In genomic region chr9:122263699-122264349, GRCh38 we compare ENCODE assay signal across 8 cellular contexts. TPM values are rescaled to one million over a fixed set of nuclear protein-coding genes. Genes with fewer than 3 reads are reported as not detected.
A peak's percentile ranks its signal among the peaks of the same experiment; 100 is the strongest.
DNase-seq lines count a peak whose midpoint lies in the region; ATAC-seq and TF ChIP-seq lines count a peak whose summit lies in the region.

No MANE protein-coding gene starts in this region.

- no peaks in the 10 kb centered on the region for H3K9me3 ChIP-seq in SK-N-SH
- H3K9me3 ChIP-seq in left ventricle myocardium inferior (replicated peaks) = no peaks in the 10 kb centered on the region
- H3K9me3 ChIP-seq in skeletal muscle satellite cell (replicated peaks; ENCODE audit: low read length) = no peaks in the 10 kb centered on the region

- H3K36me3 Mint-ChIP-seq in WTC11 = peaks cover 15% of the 10 kb centered on the region

- H3K27me3 Mint-ChIP-seq in WTC11 (ENCODE audit: low read depth) = no peaks in the 10 kb centered on the region

- CTCF ChIA-PET in SK-N-SH (lab: Yijun Ruan, JAX) (interaction anchor here (0.6 to 3.1 kb wide), 5 partner anchors 87 to 291 kb away, joined by 3 to 12 read pairs (median 7); no protein-coding TSS in a partner anchor), WTC11 (lab: Charles Lee) (interaction anchor here (1.2 to 2.5 kb wide), 5 partner anchors 73 to 165 kb away, joined by 5 to 15 read pairs (median 14); no protein-coding TSS in a partner anchor)

- H3K79me2 ChIP-seq in SK-N-SH (ENCODE audit: insufficient read depth) = peaks cover 80% of the 10 kb centered on the region

- POLR2A ChIA-PET in SK-N-SH (lab: Yijun Ruan, JAX) (interaction anchor here (1.2 kb wide), 1 partner anchor 8 kb away, joined by 3 read pairs; no protein-coding TSS in a partner anchor), WTC11 (lab: Charles Lee) (interaction anchor here (1.2 to 1.4 kb wide), 3 partner anchors 48 to 74 kb away, joined by 3 to 5 read pairs (median 3); no protein-coding TSS in a partner anchor)

- peaks cover 20% of the 10 kb centered on the region for H3K4me1 Mint-ChIP-seq in WTC11

- 0 out of 2 replicates have a peak, but pooled peaks cover 5% of the 10 kb centered on the region for H4K20me1 ChIP-seq in SK-N-SH (ENCODE audit: insufficient read depth)

- H3K4me2 ChIP-seq in SK-N-SH (peak overlapping the region; percentile 86), skeletal muscle satellite cell (ENCODE audit: low read length) (peak overlapping the region; percentile 88)

- H3K27me3 ChIP-seq in SK-N-SH (ENCODE audit: insufficient read depth) (no peaks in the 10 kb centered on the region), left ventricle myocardium inferior (ENCODE audit: low read depth) (no peaks in the 10 kb centered on the region), skeletal muscle satellite cell (ENCODE audit: control insufficient read depth, insufficient read depth, low read length) (no peaks in the 10 kb centered on the region)

- ATAC-seq in SK-N-SH treated with all-trans-retinoic acid at 6 μM for 48 hours (no peak), WTC11 (no peak), GM21723 (IDR thresholded peaks at IDR 0.05; ENCODE audit: unreplicated experiment) (no peak)

- in situ Hi-C loops in GM13977 (cut with MboI; ENCODE audit: low pct_unique_long_range_greater_than_20kb, low sequenced_read_pairs, unreplicated experiment) = no loop called here

- peak overlapping the region; percentile 99 for H3K27ac Mint-ChIP-seq in WTC11

- no peak for TF ChIP-seq RAD21 in SK-N-SH (IDR thresholded peaks at IDR 0.05; ENCODE audit: low read length)

- DNase-seq in SK-N-SH (no peak), WTC11 (ENCODE audit: low spot score) (no peak), left ventricle myocardium inferior (no peak), COLO668 (lab: John Stamatoyannopoulos, UW; ENCODE audit: unreplicated experiment) (no peak), GM13977 (ENCODE audit: low spot score) (no peak)

- H3K4me1 ChIP-seq in SK-N-SH (ENCODE audit: control insufficient read depth in 1 of 2, insufficient read depth in 2 of 2, low read depth in 1 of 2, low read length in 1 of 2) (peaks cover 12 to 13% of the 10 kb centered on the region in 2 experiments; a peak in 3 of 4 replicates), left ventricle myocardium inferior (peaks cover 84% of the 10 kb centered on the region), skeletal muscle satellite cell (ENCODE audit: control insufficient read depth, insufficient read depth, low read length) (peaks cover 20% of the 10 kb centered on the region)

- peak overlapping the region; percentile 85; the same call in 1 of the 2 replicates for H2AFZ ChIP-seq in SK-N-SH (ENCODE audit: low read depth)

- WGBS in SK-N-SH (ENCODE audit: low lambda C conversion rate) = 2% methylated on average over 13 of the region's 13 CpGs

- H3K4me3 Mint-ChIP-seq in WTC11 = peak overlapping the region; percentile 95

- no peak for TF ChIP-seq EP300 in SK-N-SH (IDR thresholded peaks at IDR 0.05; ENCODE audit: borderline replicate concordance in 1 of 2, low read depth in 1 of 2, low read length in 1 of 2)

- TF ChIP-seq CTCF in SK-N-SH (IDR thresholded peaks at IDR 0.05) (no peak), WTC11 (IDR thresholded peaks at IDR 0.05) (no peak), left ventricle myocardium inferior (IDR thresholded peaks at IDR 0.05; ENCODE audit: borderline replicate concordance) (no peak), GM13977 (IDR thresholded peaks at IDR 0.05; ENCODE audit: extremely low read depth, insufficient read depth, missing control alignments) (no peak)

- H3F3A ChIP-seq in SK-N-SH (replicated peaks; ENCODE audit: insufficient read depth) = no peaks in the 10 kb centered on the region

- H3K9ac ChIP-seq in SK-N-SH (peak overlapping the region; percentile 81), skeletal muscle satellite cell (ENCODE audit: low read depth, low read length) (peak overlapping the region; percentile 97)

- H3K4me3 ChIP-seq in SK-N-SH (ENCODE audit: low read depth in 2 of 2, low read length in 1 of 2) = peak overlapping the region; percentile 55 to 88
- peak overlapping the region; percentile 73 for H3K4me3 ChIP-seq in left ventricle myocardium inferior
- H3K4me3 ChIP-seq in skeletal muscle satellite cell (ENCODE audit: low read length) = peak overlapping the region; percentile 97

- H3K36me3 ChIP-seq in SK-N-SH (replicated peaks in 1 of 2; ENCODE audit: control insufficient read depth in 1 of 2, insufficient read depth in 2 of 2, low read length in 1 of 2) (peaks cover 11 to 26% of the 10 kb centered on the region in 2 experiments), left ventricle myocardium inferior (peaks cover 26% of the 10 kb centered on the region), skeletal muscle satellite cell (ENCODE audit: insufficient read depth, low read length) (peaks cover 21% of the 10 kb centered on the region)

- no peaks in the 10 kb centered on the region for H3K9me2 ChIP-seq in SK-N-SH

- H3K27ac ChIP-seq in SK-N-SH (ENCODE audit: low read depth in 2 of 2, low read length in 1 of 2) = peak overlapping the region; percentile 78 to 96
- peak overlapping the region; percentile 95 for H3K27ac ChIP-seq in left ventricle myocardium inferior (replicated peaks)

- intact Hi-C loops in left ventricle myocardium inferior (cut with micrococcal nuclease) = no loop called here

- H3K9me3 Mint-ChIP-seq in WTC11 = no peaks in the 10 kb centered on the region

TF ChIP-seq in SK-N-SH, 30 proteins besides CTCF, POLR2A, EP300 and RAD21 (continues in another document):
- no peak for TF ChIP-seq SMC3 (IDR thresholded peaks at IDR 0.05; ENCODE audit: low read depth, low read length)

TF ChIP-seq in SK-N-SH treated with all-trans-retinoic acid at 6 μM for 48 hours, 23 proteins besides CTCF, POLR2A, EP300 and RAD21 (continues in another document):
- TF ChIP-seq CSRNP3 (CRISPR knock-in tag; IDR thresholded peaks at IDR 0.05) (no peak), ISL1 (CRISPR knock-in tag; IDR thresholded peaks at IDR 0.05) (no peak), ZNF70 (CRISPR knock-in tag; IDR thresholded peaks at IDR 0.05) (no peak), GLIS3 (CRISPR knock-in tag; IDR thresholded peaks at IDR 0.05) (no peak), ZNF565 (CRISPR knock-in tag; conservative IDR thresholded peaks at IDR 0.05; ENCODE audit: low read depth) (no peak), ESRRG (CRISPR knock-in tag; IDR thresholded peaks at IDR 0.05) (no peak), ARNTL (CRISPR knock-in tag; IDR thresholded peaks at IDR 0.05; ENCODE audit: borderline replicate concordance, low read depth) (no peak), ZFP3 (CRISPR knock-in tag; IDR thresholded peaks at IDR 0.05) (no peak), RARB (CRISPR knock-in tag; IDR thresholded peaks at IDR 0.05) (no peak)

TF ChIP-seq in WTC11, 78 proteins besides CTCF, POLR2A, EP300 and RAD21:
- TF ChIP-seq ZNF396 (CRISPR knock-in tag; IDR thresholded peaks at IDR 0.05; ENCODE audit: borderline replicate concordance) (no peak), CREB1 (CRISPR knock-in tag; IDR thresholded peaks at IDR 0.05) (no peak), CBFB (CRISPR knock-in tag; IDR thresholded peaks at IDR 0.05; ENCODE audit: low read depth) (no peak), IRF1 (CRISPR knock-in tag; IDR thresholded peaks at IDR 0.05) (no peak), KAT7 (CRISPR knock-in tag; IDR thresholded peaks at IDR 0.05; ENCODE audit: borderline replicate concordance) (no peak)

RNA-seq across cellular contexts. Expression of gene RBM18, which starts 0.8 kb away (rescaled TPM):
- 8.2 and 13.1 TPM in 2 replicates for polyA plus RNA-seq in SK-N-SH (2012; rRNA removed)
- 13.6 and 16.6 TPM in 2 replicates for polyA plus RNA-seq in SK-N-SH (2012; cell fraction: cytosol; rRNA removed)
- polyA plus RNA-seq in SK-N-SH (2012; cell fraction: nucleus; rRNA removed) = 4.1 and 8.3 TPM in 2 replicates
- 11.4 to 14.3 TPM (median 13.1 TPM) in 3 replicates for total RNA-seq in WTC11 (2021)
- 40.7 TPM for total RNA-seq in left ventricle myocardium inferior
- 6.6 and 9.4 TPM in 2 replicates for total RNA-seq in skeletal muscle satellite cell (2012; rRNA removed)

RNA-seq across cellular contexts. Expression of gene MRRF, which starts 0.9 kb away (rescaled TPM):
- 35.1 and 50.6 TPM in 2 replicates for polyA plus RNA-seq in SK-N-SH (2012; rRNA removed)
- polyA plus RNA-seq in SK-N-SH (2012; cell fraction: cytosol; rRNA removed) = 38.8 and 39.2 TPM in 2 replicates
- polyA plus RNA-seq in SK-N-SH (2012; cell fraction: nucleus; rRNA removed) = 38.8 and 91.9 TPM in 2 replicates
- total RNA-seq in WTC11 (2021) = 36.1 to 42.3 TPM (median 38.8 TPM) in 3 replicates
- 35.8 TPM for total RNA-seq in left ventricle myocardium inferior
- total RNA-seq in skeletal muscle satellite cell (2012; rRNA removed) = 48.7 and 50.0 TPM in 2 replicates

RNA-seq across cellular contexts. Expression of gene LHX6, which starts 35.1 kb away (rescaled TPM):
- polyA plus RNA-seq in SK-N-SH (2012; rRNA removed) = 0.02 TPM in 1 of 2 replicates, not detected in the other
- 0.01 and 0.04 TPM in 2 replicates for polyA plus RNA-seq in SK-N-SH (2012; cell fraction: cytosol; rRNA removed)
- polyA plus RNA-seq in SK-N-SH (2012; cell fraction: nucleus; rRNA removed) = 0.05 TPM in 1 of 2 replicates, not detected in the other
- total RNA-seq in WTC11 (2021) (0.71 to 1.5 TPM (median 1.5 TPM) in 3 replicates), left ventricle myocardium inferior (4.4 TPM)
- total RNA-seq in skeletal muscle satellite cell (2012; rRNA removed) = not detected in 2 replicates
